16 cellular contexts compared by ENCODE assay signal in genomic region chr21:38494688-38495087, GRCh38. TPM values are rescaled to one million over a fixed set of nuclear protein-coding genes. Genes with fewer than 3 reads are reported as not detected.
DNase-seq lines count a peak whose midpoint lies in the region; ATAC-seq, FAIRE-seq and TF ChIP-seq lines count a peak whose summit lies in the region.
"Had no signal": no experiment of that assay in that cellular context is flagged by ENCODE, and none has a peak within 500 bp of the region (broad histone marks: within the 10 kb centered on the region; RNA-seq: fewer than 3 reads in every experiment).

No MANE protein-coding gene starts in this region.

- no peak for FAIRE-seq in astrocyte (lab: Jason Lieb, UNC)

- TF ChIP-seq CTCF in GM23338 (conservative IDR thresholded peaks at IDR 0.05; ENCODE audit: low read depth in 2 of 2) (no peak), astrocyte (IDR thresholded peaks at IDR 0.05; ENCODE audit: insufficient read depth, low read depth, low read length) (no peak), spleen (IDR thresholded peaks at IDR 0.05 in 8 of 11, conservative IDR thresholded peaks at IDR 0.05 in 3 of 11) (no peak)

- H3K4me1 ChIP-seq in GM23338 (ENCODE audit: insufficient read depth) (peaks cover 17% of the 10 kb centered on the region), astrocyte (ENCODE audit: insufficient read depth, low read length) (peaks cover 13% of the 10 kb centered on the region), spleen (peaks cover 5 to 92% (median 47%) of the 10 kb centered on the region in 6 donors)

- H3K9me3 ChIP-seq in astrocyte (ENCODE audit: insufficient read depth, low read depth, low read length) (no peaks in the 10 kb centered on the region), spleen (no peaks in the 10 kb centered on the region)

- no peaks in the 10 kb centered on the region for H3K36me3 ChIP-seq in GM23338 (ENCODE audit: insufficient read depth)
- H3K36me3 ChIP-seq in astrocyte (ENCODE audit: insufficient read depth, low read length), result no peaks in the 10 kb centered on the region
- no peaks in the 10 kb centered on the region for H3K36me3 ChIP-seq in spleen

- DNase-seq in GM23338 (ENCODE audit: low spot score), result no peak
- DNase-seq in astrocyte (ENCODE audit: low read depth), result peak; percentile 45
- peak; percentile 27 for DNase-seq in left kidney (ENCODE audit: low read depth, low spot score)
- peak; percentile 83 for DNase-seq in spleen
- no peak for DNase-seq in SW480 (ENCODE audit: low spot score)
- DNase-seq in activated CD4-positive, alpha-beta T cell treated with anti-CD3 and anti-CD28 coated beads for 48 hours, result no peak
- DNase-seq: activated naive CD4-positive, alpha-beta T cell treated with anti-CD3 and anti-CD28 coated beads for 36 hours; CD8-positive, alpha-beta T cell; cerebellar nuclear complex; islet precursor cell; NCI-H2107; stimulated activated CD4-positive, alpha-beta T cell treated with anti-CD3 and anti-CD28 coated beads, Interleukin-4, amount 100 ng/mL, for 4 hours; stimulated activated naive CD4-positive, alpha-beta T cell treated with Interleukin-2 at 50 U/mL for 16 hours; T-cell had no signal

- no peaks in the 10 kb centered on the region for H3K79me2 ChIP-seq in GM23338 (replicated peaks; ENCODE audit: insufficient read depth)
- no peaks in the 10 kb centered on the region for H3K79me2 ChIP-seq in astrocyte (ENCODE audit: insufficient read depth, low read length)

- H3K27ac ChIP-seq in GM23338 (ENCODE audit: low read depth) (no peak overlapping the region), astrocyte (ENCODE audit: low read depth, low read length) (no peak overlapping the region), spleen (peak overlapping the region; percentile 35 to 93 (median 86))

- no peaks in the 10 kb centered on the region for H3F3A ChIP-seq in GM23338 (replicated peaks; ENCODE audit: low read depth)

- 4 to 11% (median 8%) methylated on average over 6 of the region's 6 CpGs for WGBS in spleen, 5 donors

- H4K20me1 ChIP-seq in GM23338 (replicated peaks; ENCODE audit: insufficient read depth) (no peaks in the 10 kb centered on the region), astrocyte (ENCODE audit: insufficient read depth, low read length) (no peaks in the 10 kb centered on the region)

- H3K9me3 Mint-ChIP-seq in GM23338 (no peaks in the 10 kb centered on the region), astrocyte (ENCODE audit: unreplicated experiment) (no peaks in the 10 kb centered on the region)
- H3K9me3 Mint-ChIP-seq: activated naive CD4-positive, alpha-beta T cell treated with anti-CD3 and anti-CD28 coated beads for 36 hours; CD8-positive, alpha-beta T cell; T-cell had no signal

- no peak overlapping the region for H3K27ac Mint-ChIP-seq in GM23338
- no peak overlapping the region for H3K27ac Mint-ChIP-seq in astrocyte (ENCODE audit: unreplicated experiment)
- H3K27ac Mint-ChIP-seq: activated naive CD4-positive, alpha-beta T cell treated with anti-CD3 and anti-CD28 coated beads for 36 hours; CD8-positive, alpha-beta T cell; progenitor cell of endocrine pancreas; T-cell had no signal

- no peak overlapping the region for H3K4me2 ChIP-seq in GM23338
- peak overlapping the region; percentile 37 for H3K4me2 ChIP-seq in astrocyte (ENCODE audit: low read length)

- H3K9me2 ChIP-seq in GM23338 (ENCODE audit: insufficient read depth), result no peaks in the 10 kb centered on the region

- H3K4me3 Mint-ChIP-seq in GM23338 (no peak overlapping the region), astrocyte (ENCODE audit: unreplicated experiment) (no peak overlapping the region)
- H3K4me3 Mint-ChIP-seq: activated naive CD4-positive, alpha-beta T cell treated with anti-CD3 and anti-CD28 coated beads for 36 hours; CD8-positive, alpha-beta T cell; T-cell had no signal

- 0 out of 2 replicates have a peak overlapping the region, but pooled peaks have one; percentile 2 for H2AFZ ChIP-seq in GM23338
- H2AFZ ChIP-seq in astrocyte (ENCODE audit: low read depth, low read length), result no peak overlapping the region

- peak in 1 of 3 donors; percentile 48 for TF ChIP-seq POLR2A in spleen (IDR thresholded peaks at IDR 0.05)

- H3K9ac ChIP-seq in astrocyte (ENCODE audit: low read length), result no peak overlapping the region

- peaks cover 51% of the 10 kb centered on the region for H3K4me1 Mint-ChIP-seq in GM23338
- peaks cover 12% of the 10 kb centered on the region for H3K4me1 Mint-ChIP-seq in astrocyte (ENCODE audit: low read depth, unreplicated experiment)

- H3K4me3 ChIP-seq in GM23338 (no peak overlapping the region), astrocyte (ENCODE audit: insufficient read depth, low read depth, low read length) (no peak overlapping the region), spleen (peak overlapping the region in 7 of 8 donors; percentile 24 to 69 (median 34))

- H3K27me3 Mint-ChIP-seq in GM23338 (ENCODE audit: insufficient read depth, low read depth, poor library complexity) (peaks cover 2% of the 10 kb centered on the region), astrocyte (ENCODE audit: low read depth, unreplicated experiment) (peaks cover 1% of the 10 kb centered on the region)

- no peaks in the 10 kb centered on the region for H3K27me3 ChIP-seq in GM23338 (ENCODE audit: insufficient read depth)
- H3K27me3 ChIP-seq in astrocyte (ENCODE audit: insufficient read depth, low read length), result no peaks in the 10 kb centered on the region
- H3K27me3 ChIP-seq in spleen (replicated peaks in 1 of 7), result peaks cover 0 to 58% (median 0%) of the 10 kb centered on the region in 7 donors

- H3K36me3 Mint-ChIP-seq in GM23338 (ENCODE audit: low read depth) (no peaks in the 10 kb centered on the region), astrocyte (ENCODE audit: low read depth, unreplicated experiment) (no peaks in the 10 kb centered on the region)
- H3K36me3 Mint-ChIP-seq: CD8-positive, alpha-beta T cell; T-cell had no signal

- peak; percentile 12; the same call in 1 of the 3 replicates for ATAC-seq in GM23338
- no peak for ATAC-seq in GM19023 (IDR thresholded peaks at IDR 0.05; ENCODE audit: unreplicated experiment)
- ATAC-seq: CD8-positive, alpha-beta T cell; T-cell had no signal

- intact Hi-C loops in spleen (cut with DNase I; ENCODE audit: low total_unique reads), result no loop called here

TF ChIP-seq in GM23338, 12 proteins besides CTCF, POLR2A, EP300 and RAD21:
- TF ChIP-seq ETS1 (IDR thresholded peaks at IDR 0.05) (no peak), POLR2AphosphoS5 (IDR thresholded peaks at IDR 0.05; ENCODE audit: low read depth) (no peak), JUNB (IDR thresholded peaks at IDR 0.05; ENCODE audit: unreplicated experiment) (no peak), ZNF114 (CRISPR knock-in tag; IDR thresholded peaks at IDR 0.05) (no peak), NANOG (IDR thresholded peaks at IDR 0.05; ENCODE audit: borderline replicate concordance) (no peak), STAT1 (IDR thresholded peaks at IDR 0.05; ENCODE audit: unreplicated experiment) (no peak), CREB1 (CRISPR knock-in tag; IDR thresholded peaks at IDR 0.05; ENCODE audit: low read depth) (no peak), ZNF331 (CRISPR knock-in tag; IDR thresholded peaks at IDR 0.05; ENCODE audit: low read depth) (no peak), EZH2phosphoT487 (IDR thresholded peaks at IDR 0.05; ENCODE audit: unreplicated experiment) (no peak)

RNA-seq across cellular contexts. Expression of gene ERG, which starts 3.6 kb away (rescaled TPM):
- total RNA-seq in GM23338 (2014; rRNA removed; shearing (Covaris generic)), result 0.14 and 1.0 TPM in 2 replicates
- polyA plus RNA-seq in GM23338 (2016; fragmentation: Nextera tagmentation; extraction: Ambion mirVana), result 0.44 and 0.47 TPM in 2 replicates
- total RNA-seq in astrocyte, result 0.84 and 1.9 TPM in 2 replicates
- total RNA-seq in spleen, result 10 to 100 TPM; 51.7 to 93.8 (median 65.0) TPM
- 10 to 100 TPM in 2 of 3 donors, 1 to 10 TPM in 1; 7.3 to 20.7 (median 11.2) TPM for polyA plus RNA-seq in spleen
- total RNA-seq: activated naive CD4-positive, alpha-beta T cell treated with anti-CD3 and anti-CD28 coated beads for 36 hours; CD8-positive, alpha-beta T cell; progenitor cell of endocrine pancreas had no signal

Comparison
In these comparisons a context has a peak if more than half of its experiments do, and no peak if none do; other contexts are left out.
1. DNase-seq: peak in astrocyte (single experiment), left kidney (single experiment) and spleen (single experiment); none in GM23338 (single experiment), SW480 (single experiment) and activated CD4-positive, alpha-beta T cell treated with anti-CD3 and anti-CD28 coated beads for 48 hours (single experiment).
2. H3K27ac ChIP-seq: peak in spleen (8 of 8); none in GM23338 (single experiment) and astrocyte (single experiment).
3. H3K4me3 ChIP-seq: peak in spleen (7 of 8); none in GM23338 (single experiment) and astrocyte (single experiment).
4. RNA of gene ERG, which starts 3.6 kb away (total RNA-seq): 51.7 to 93.8 TPM in spleen; 0.84 to 1.9 TPM in astrocyte and 0.14 to 1.0 TPM in GM23338; every median in the first group is over 10 times any median in the second.